In the genomic region with DNA sequence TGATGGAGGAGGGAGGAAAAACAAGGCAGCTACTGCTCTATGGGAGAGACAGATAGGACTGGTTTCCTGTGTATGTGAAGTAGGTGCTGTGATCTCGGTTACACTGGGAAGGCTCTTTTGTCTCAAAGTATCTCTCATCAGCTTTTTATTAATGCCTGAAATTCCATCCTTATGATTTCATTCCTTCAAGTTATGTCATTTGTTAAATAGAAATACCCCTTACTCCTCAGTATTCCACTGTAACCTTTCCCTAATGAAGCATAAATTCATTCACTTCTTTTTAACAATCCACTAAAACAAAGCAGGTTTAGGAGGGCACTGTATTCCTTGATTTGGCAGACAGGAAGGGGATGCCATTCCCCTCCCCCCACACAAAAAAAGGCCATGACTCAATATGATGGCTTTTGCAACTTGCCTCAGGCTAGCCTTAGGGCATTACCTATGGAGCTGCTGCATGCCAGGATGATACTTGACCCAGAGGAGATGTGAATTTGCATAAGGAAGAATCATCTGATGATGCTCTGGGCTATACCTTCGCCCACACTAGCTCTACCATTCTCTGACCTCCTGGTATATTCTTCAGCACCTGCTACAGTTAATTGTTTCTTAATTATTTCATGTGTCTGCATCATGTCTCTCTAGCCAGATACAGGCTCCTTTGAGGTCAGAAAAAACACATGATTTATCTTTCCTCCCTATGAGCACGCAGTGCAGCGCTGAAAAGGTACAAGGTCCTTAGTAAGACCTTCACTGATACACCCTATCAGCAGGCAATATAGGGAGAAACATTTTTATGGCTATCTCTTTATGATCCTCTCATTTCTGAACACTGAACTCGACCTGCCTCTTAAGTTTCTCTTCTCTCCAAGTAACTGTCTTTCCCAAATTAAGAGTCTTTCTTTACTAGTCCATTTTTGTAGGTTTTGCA, we compare ENCODE assay signal across 11 cellular contexts. TPM values are rescaled to one million over a fixed set of nuclear protein-coding genes. Genes with fewer than 3 reads are reported as not detected.
DNase-seq lines count a peak whose midpoint lies in the region; ATAC-seq and TF ChIP-seq lines count a peak whose summit lies in the region.
"Had no signal": no experiment of that assay in that cellular context is flagged by ENCODE, and none has a peak within 500 bp of the region (broad histone marks: within the 10 kb centered on the region; RNA-seq: fewer than 3 reads in every experiment).

No MANE protein-coding gene starts in this region.

- H3K36me3 Mint-ChIP-seq in CD4-positive, alpha-beta T cell (ENCODE audit: low read depth): peaks cover 23% of the 10 kb centered on the region
- H3K36me3 Mint-ChIP-seq in T-helper 2 cell treated with Interferon-gamma antibody and Interleukin-4, amounts not matched to agents 5 μg/mL and 100 μg/mL, for 36 hours (ENCODE audit: low read depth): peaks cover 23% of the 10 kb centered on the region

- intact Hi-C loops in CD4-positive, alpha-beta T cell (cut with DNase I, micrococcal nuclease): loop anchor here in 1 of 2 experiments (5.0 kb wide), 1 partner anchor 40 kb away; no protein-coding TSS in a partner anchor
- intact Hi-C loops in OCI-LY7 (cut with micrococcal nuclease; ENCODE audit: unreplicated experiment): no loop called here

- H3K9me3 ChIP-seq in CD4-positive, alpha-beta T cell (ENCODE audit: control insufficient read depth, low read length): no peaks in the 10 kb centered on the region
- no peaks in the 10 kb centered on the region for H3K9me3 ChIP-seq in lung (ENCODE audit: control insufficient read depth in 2 of 2, insufficient read depth in 1 of 2, low read length in 1 of 2)
- H3K9me3 ChIP-seq in OCI-LY7 (ENCODE audit: low read length): no peaks in the 10 kb centered on the region; the same call in 1 of the 2 replicates

- no peak overlapping the region for H3K27ac ChIP-seq in CD4-positive, alpha-beta T cell (ENCODE audit: low read depth, low read length)
- H3K27ac ChIP-seq in lung (ENCODE audit: low read depth in 1 of 2, low read length in 1 of 2) (no peak overlapping the region), OCI-LY7 (ENCODE audit: low read depth, low read length, poor library complexity, severe bottlenecking) (no peak overlapping the region)

- H3K36me3 ChIP-seq in lung (ENCODE audit: control insufficient read depth in 2 of 2, insufficient read depth in 2 of 2, low read length in 2 of 2) (no peaks in the 10 kb centered on the region), OCI-LY7 (ENCODE audit: insufficient read depth, low read length) (peaks cover 60% of the 10 kb centered on the region)

- in situ Hi-C loops in astrocyte of the cerebellum (cut with HindIII; ENCODE audit: low sequenced_read_pairs): loop anchor here (25.0 kb wide), 1 partner anchor 465 kb away; no protein-coding TSS in a partner anchor

- H2AFZ ChIP-seq in OCI-LY7 (ENCODE audit: low read length): no peak overlapping the region

- no peaks in the 10 kb centered on the region for H3K27me3 ChIP-seq in CD4-positive, alpha-beta T cell (ENCODE audit: control insufficient read depth, insufficient read depth, low read length)
- H3K27me3 ChIP-seq in lung (ENCODE audit: control insufficient read depth, insufficient read depth): no peaks in the 10 kb centered on the region

- H3K27ac Mint-ChIP-seq in CD4-positive, alpha-beta T cell: peak overlapping the region; percentile 43
- no peak overlapping the region for H3K27ac Mint-ChIP-seq in T-helper 2 cell treated with Interferon-gamma antibody and Interleukin-4, amounts not matched to agents 5 μg/mL and 100 μg/mL, for 36 hours
- H3K27ac Mint-ChIP-seq: activated CD4-positive, alpha-beta memory T cell treated with anti-CD3 and anti-CD28 coated beads for 36 hours had no signal

- no peaks in the 10 kb centered on the region for H3K9me2 ChIP-seq in OCI-LY7 (ENCODE audit: insufficient read depth, low read length)

- H3K4me3 ChIP-seq in astrocyte of the cerebellum (ENCODE audit: low read depth, low read length): no peak overlapping the region
- H3K4me3 ChIP-seq in lung: no peak overlapping the region
- H3K4me3 ChIP-seq in OCI-LY7 (ENCODE audit: low read depth, low read length, poor library complexity, severe bottlenecking): no peak overlapping the region

- no peak overlapping the region for H3K4me2 ChIP-seq in OCI-LY7 (ENCODE audit: low read length)

- WGBS in lung, 2 donors: 80 to 89% methylated on average over 5 of the region's 5 CpGs

- no peaks in the 10 kb centered on the region for H3K27me3 Mint-ChIP-seq in CD4-positive, alpha-beta T cell
- no peaks in the 10 kb centered on the region for H3K27me3 Mint-ChIP-seq in T-helper 2 cell treated with Interferon-gamma antibody and Interleukin-4, amounts not matched to agents 5 μg/mL and 100 μg/mL, for 36 hours (ENCODE audit: low read depth)
- H3K27me3 Mint-ChIP-seq: activated CD4-positive, alpha-beta memory T cell treated with anti-CD3 and anti-CD28 coated beads for 36 hours had no signal

- ATAC-seq in CD4-positive, alpha-beta T cell (ENCODE audit: poor library complexity): no peak
- ATAC-seq in lung (ENCODE audit: insufficient read depth, low FRiP score) (peak; percentile 53), HG03457 (IDR thresholded peaks at IDR 0.05; ENCODE audit: unreplicated experiment) (no peak)

- no peaks in the 10 kb centered on the region; the same call in 1 of the 2 replicates for H4K20me1 ChIP-seq in OCI-LY7 (ENCODE audit: insufficient read depth, low read length)

- POLR2A ChIA-PET in CD4-positive, alpha-beta T cell (lab: Charles Lee): no interaction called here
- POLR2A ChIA-PET in OCI-LY7 (lab: Charles Lee): interaction anchor here (0.9 to 1.1 kb wide), 2 partner anchors 16 to 18 kb away, joined by 3 read pairs; no protein-coding TSS in a partner anchor

- peaks cover 3 to 37% of the 10 kb centered on the region in 2 donors for H3K4me1 ChIP-seq in lung (ENCODE audit: control insufficient read depth in 2 of 2, insufficient read depth in 2 of 2, low read length in 2 of 2)
- no peaks in the 10 kb centered on the region for H3K4me1 ChIP-seq in OCI-LY7 (ENCODE audit: insufficient read depth, low read length, poor library complexity, severe bottlenecking)

- DNase-seq in CD4-positive, alpha-beta T cell: no peak
- peak; percentile 16 for DNase-seq in HK-2 (ENCODE audit: unreplicated experiment)
- peak; percentile 35 for DNase-seq in astrocyte of the cerebellum (ENCODE audit: low read depth)
- DNase-seq in lung (ENCODE audit: low spot score): no peak
- no peak for DNase-seq in dedifferentiated amniotic fluid mesenchymal stem cell (ENCODE audit: extremely low spot score)
- DNase-seq in T-helper 2 cell treated with Interferon-gamma antibody and Interleukin-4, amounts not matched to agents 5 μg/mL and 100 μg/mL, for 36 hours (ENCODE audit: low spot score): no peak
- no peak for DNase-seq in OCI-LY7 (ENCODE audit: low spot score)
- DNase-seq: activated CD4-positive, alpha-beta memory T cell treated with anti-CD3 and anti-CD28 coated beads for 36 hours; GF-D8; stimulated activated CD4-positive, alpha-beta T cell treated with anti-CD3 and anti-CD28 coated beads, Interleukin-1b, Interleukin-23, amount 100 ng/mL, for 48 hours had no signal

- H3K4me1 Mint-ChIP-seq in CD4-positive, alpha-beta T cell (ENCODE audit: low read depth): peaks cover 93% of the 10 kb centered on the region
- H3K4me1 Mint-ChIP-seq in T-helper 2 cell treated with Interferon-gamma antibody and Interleukin-4, amounts not matched to agents 5 μg/mL and 100 μg/mL, for 36 hours (ENCODE audit: low read depth): peaks cover 17% of the 10 kb centered on the region

- TF ChIP-seq CTCF in CD4-positive, alpha-beta T cell (IDR thresholded peaks at IDR 0.05): no peak
- no peak for TF ChIP-seq CTCF in astrocyte of the cerebellum (IDR thresholded peaks at IDR 0.05; ENCODE audit: low read depth, low read length, missing control alignments)
- no peak for TF ChIP-seq CTCF in lung (IDR thresholded peaks at IDR 0.05; ENCODE audit: control extremely low read depth, extremely low read depth)
- TF ChIP-seq CTCF in OCI-LY7 (conservative IDR thresholded peaks at IDR 0.05; ENCODE audit: low read length): no peak

- peaks cover 99% of the 10 kb centered on the region for H3K79me2 ChIP-seq in OCI-LY7 (ENCODE audit: insufficient read depth, low read depth, low read length)

- H3K4me3 Mint-ChIP-seq in CD4-positive, alpha-beta T cell: peak overlapping the region; percentile 5
- H3K4me3 Mint-ChIP-seq in T-helper 2 cell treated with Interferon-gamma antibody and Interleukin-4, amounts not matched to agents 5 μg/mL and 100 μg/mL, for 36 hours: no peak overlapping the region
- H3K4me3 Mint-ChIP-seq: activated CD4-positive, alpha-beta memory T cell treated with anti-CD3 and anti-CD28 coated beads for 36 hours had no signal

- CTCF ChIA-PET in CD4-positive, alpha-beta T cell (lab: Charles Lee): interaction anchor here (0.7 kb wide), 1 partner anchor 11 kb away, joined by 3 read pairs; no protein-coding TSS in a partner anchor
- CTCF ChIA-PET in OCI-LY7 (lab: Charles Lee; ENCODE audit: unreplicated experiment): no interaction called here

- no peaks in the 10 kb centered on the region for H3K9me3 Mint-ChIP-seq in CD4-positive, alpha-beta T cell
- H3K9me3 Mint-ChIP-seq in T-helper 2 cell treated with Interferon-gamma antibody and Interleukin-4, amounts not matched to agents 5 μg/mL and 100 μg/mL, for 36 hours: no peaks in the 10 kb centered on the region
- H3K9me3 Mint-ChIP-seq: activated CD4-positive, alpha-beta memory T cell treated with anti-CD3 and anti-CD28 coated beads for 36 hours had no signal

- BruUV-seq in OCI-LY7 (replicated peaks; lab: Mats Ljungman, UMichigan): no TSS peak

RNA-seq across cellular contexts. Expression of a gene that starts 26.3 kb away (rescaled TPM):
- total RNA-seq in CD4-positive, alpha-beta T cell: 100 to 1,000 TPM; 168 to 191 TPM
- total RNA-seq in lung (100 to 1,000 TPM in 1 of 2 donors, 10 to 100 TPM in 1; 70.0 to 103 TPM), OCI-LY7 (2022) (98.1 and 106 TPM in 2 replicates)
- polyA plus RNA-seq in lung: 10 to 100 TPM; 21.6 to 26.5 TPM
- 45.0 and 45.6 TPM in 2 replicates for total RNA-seq in OCI-LY7 (2014; rRNA removed; shearing (Covaris generic))

Comparison
In these comparisons a context has a peak if more than half of its experiments do, and no peak if none do; other contexts are left out.
1. DNase-seq: peak in HK-2 (single experiment) and astrocyte of the cerebellum (single experiment); none in CD4-positive, alpha-beta T cell (0 of 10), lung (single experiment), dedifferentiated amniotic fluid mesenchymal stem cell (single experiment), T-helper 2 cell treated with Interferon-gamma antibody and Interleukin-4, amounts not matched to agents 5 μg/mL and 100 μg/mL, for 36 hours (single experiment) and OCI-LY7 (single experiment).